8 cellular contexts compared by ENCODE assay signal in the genomic region with DNA sequence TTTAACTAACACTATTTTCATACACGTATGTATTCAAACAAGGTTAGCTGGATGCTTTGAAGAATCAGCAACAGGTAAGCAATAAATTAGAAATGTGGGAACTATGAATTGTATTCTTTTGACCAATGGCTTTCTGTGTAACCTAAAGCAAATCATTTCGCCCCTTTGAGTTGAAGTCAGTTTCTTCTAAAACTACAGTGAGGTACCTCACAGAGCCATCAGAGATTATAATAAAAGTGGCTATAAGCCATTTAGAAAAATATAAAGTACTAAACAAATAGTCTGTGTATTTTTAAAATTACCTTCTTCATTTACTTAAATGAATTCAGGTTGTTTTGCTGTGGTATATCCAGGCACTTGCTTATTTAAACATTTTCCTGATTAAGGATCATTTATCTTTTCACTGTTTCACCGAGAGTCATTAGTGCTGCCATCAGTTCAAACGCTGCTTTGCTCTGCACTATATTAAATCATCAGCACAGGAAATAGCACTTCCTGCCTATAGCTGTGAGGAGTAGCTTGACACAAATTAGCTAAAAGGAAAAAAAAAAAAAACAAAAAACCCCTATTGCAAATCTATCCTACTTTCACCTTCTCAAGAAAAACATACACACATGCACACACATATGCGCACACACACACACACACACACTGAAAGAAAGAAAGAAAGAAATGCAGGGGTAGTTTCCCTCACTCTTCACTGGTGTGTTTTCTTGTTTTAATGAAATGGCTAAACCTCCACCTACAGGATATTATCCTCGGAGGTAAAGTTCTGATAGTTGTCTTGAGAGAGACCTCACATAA. TPM values are rescaled to one million over a fixed set of nuclear protein-coding genes. Genes with fewer than 3 reads are reported as not detected.
DNase-seq lines count a peak whose midpoint lies in the region; ATAC-seq and TF ChIP-seq lines count a peak whose summit lies in the region.

No MANE protein-coding gene starts in this region.

- TF ChIP-seq EP300 in suprapubic skin (IDR thresholded peaks at IDR 0.05): no peak

- H3K9me3 Mint-ChIP-seq in activated naive CD8-positive, alpha-beta T cell treated with anti-CD3 and anti-CD28 coated beads, Interleukin-2, amount 10 ng/mL, durations not matched to agents 7 days and 5 days: peaks cover 7% of the 10 kb centered on the region
- H3K9me3 Mint-ChIP-seq in Caco-2 (ENCODE audit: unreplicated experiment): no peaks in the 10 kb centered on the region

- H3K4me1 ChIP-seq in Caco-2: peaks cover 6% of the 10 kb centered on the region; the same call in 1 of the 2 replicates
- H3K4me1 ChIP-seq in suprapubic skin: no peaks in the 10 kb centered on the region

- BruUV-seq in Caco-2 (replicated peaks; lab: Mats Ljungman, UMichigan): no TSS peak

- peak; percentile 57 for DNase-seq in G401 (ENCODE audit: low spot score)
- no peak for DNase-seq in activated naive CD8-positive, alpha-beta T cell treated with anti-CD3 and anti-CD28 coated beads, Interleukin-2, amount 10 ng/mL, durations not matched to agents 7 days and 5 days
- DNase-seq in NCI-H524 (lab: John Stamatoyannopoulos, UW): no peak
- no peak for DNase-seq in NCI-H1092 (lab: John Stamatoyannopoulos, UW)
- DNase-seq in Caco-2: no peak
- DNase-seq in suprapubic skin (ENCODE audit: low spot score in 2 of 2): no peak

- in situ Hi-C loops in G401 (cut with HindIII; ENCODE audit: low sequenced_read_pairs): no loop called here

- H3K4me3 ChIP-seq in Caco-2 (ENCODE audit: low read depth, low read length) (no peak overlapping the region), suprapubic skin (no peak overlapping the region)

- H3K4me1 Mint-ChIP-seq in activated naive CD8-positive, alpha-beta T cell treated with anti-CD3 and anti-CD28 coated beads, Interleukin-2, amount 10 ng/mL, durations not matched to agents 7 days and 5 days: peaks cover 18% of the 10 kb centered on the region
- H3K4me1 Mint-ChIP-seq in Caco-2 (ENCODE audit: low read depth, unreplicated experiment): peaks cover 6% of the 10 kb centered on the region

- 66% methylated on average over 6 of the region's 6 CpGs for WGBS in suprapubic skin

- no peaks in the 10 kb centered on the region for H3K27me3 Mint-ChIP-seq in activated naive CD8-positive, alpha-beta T cell treated with anti-CD3 and anti-CD28 coated beads, Interleukin-2, amount 10 ng/mL, durations not matched to agents 7 days and 5 days
- no peaks in the 10 kb centered on the region for H3K27me3 Mint-ChIP-seq in Caco-2 (ENCODE audit: insufficient read depth, unreplicated experiment)

- H3K9me3 ChIP-seq in Caco-2: no peaks in the 10 kb centered on the region
- H3K9me3 ChIP-seq in suprapubic skin: no peaks in the 10 kb centered on the region

- no peak for TF ChIP-seq POLR2A in suprapubic skin (IDR thresholded peaks at IDR 0.05)

- H3K27ac ChIP-seq in suprapubic skin: no peak overlapping the region

- intact Hi-C loops in Caco-2 (cut with micrococcal nuclease; ENCODE audit: unreplicated experiment): no loop called here

- H3K36me3 Mint-ChIP-seq in activated naive CD8-positive, alpha-beta T cell treated with anti-CD3 and anti-CD28 coated beads, Interleukin-2, amount 10 ng/mL, durations not matched to agents 7 days and 5 days: peaks cover 16% of the 10 kb centered on the region
- H3K36me3 Mint-ChIP-seq in Caco-2 (ENCODE audit: insufficient read depth, unreplicated experiment): no peaks in the 10 kb centered on the region

- H3K27ac Mint-ChIP-seq in activated naive CD8-positive, alpha-beta T cell treated with anti-CD3 and anti-CD28 coated beads, Interleukin-2, amount 10 ng/mL, durations not matched to agents 7 days and 5 days: peak overlapping the region; percentile 89
- H3K27ac Mint-ChIP-seq in Caco-2 (ENCODE audit: unreplicated experiment): no peak overlapping the region

- H3K4me3 Mint-ChIP-seq in activated naive CD8-positive, alpha-beta T cell treated with anti-CD3 and anti-CD28 coated beads, Interleukin-2, amount 10 ng/mL, durations not matched to agents 7 days and 5 days: peak overlapping the region; percentile 77
- H3K4me3 Mint-ChIP-seq in Caco-2 (ENCODE audit: unreplicated experiment): no peak overlapping the region

- TF ChIP-seq CTCF in Caco-2 (IDR thresholded peaks at IDR 0.05; ENCODE audit: insufficient read depth in 1 of 2, low read depth in 1 of 2, low read length in 1 of 2, severe bottlenecking in 1 of 2, unreplicated experiment in 1 of 2): no peak
- TF ChIP-seq CTCF in suprapubic skin (IDR thresholded peaks at IDR 0.05): no peak

- no peaks in the 10 kb centered on the region for H3K36me3 ChIP-seq in Caco-2 (ENCODE audit: control insufficient read depth, insufficient read depth, low read length)
- no peaks in the 10 kb centered on the region for H3K36me3 ChIP-seq in suprapubic skin

- CTCF ChIA-PET in Caco-2 (lab: Charles Lee): no interaction called here

- POLR2A ChIA-PET in activated naive CD8-positive, alpha-beta T cell treated with anti-CD3 and anti-CD28 coated beads, Interleukin-2, amount 10 ng/mL, durations not matched to agents 7 days and 5 days (lab: Charles Lee): interaction anchor here (0.6 to 1.9 kb wide), 8 partner anchors 9 to 888 kb away, joined by 3 to 17 read pairs (median 4); no protein-coding TSS in a partner anchor
- POLR2A ChIA-PET in Caco-2 (lab: Charles Lee): no interaction called here

- H3K27me3 ChIP-seq in Caco-2 (replicated peaks; ENCODE audit: control insufficient read depth, insufficient read depth, low read length) (no peaks in the 10 kb centered on the region), suprapubic skin (no peaks in the 10 kb centered on the region)

- ATAC-seq in GM19468 (IDR thresholded peaks at IDR 0.05; ENCODE audit: extremely low read depth, unreplicated experiment) (peak; percentile 72), HG03520 (IDR thresholded peaks at IDR 0.05; ENCODE audit: unreplicated experiment) (peak; percentile 89)
- peak; percentile 100 for ATAC-seq in activated naive CD8-positive, alpha-beta T cell treated with anti-CD3 and anti-CD28 coated beads, Interleukin-2, amount 10 ng/mL, durations not matched to agents 7 days and 5 days (ENCODE audit: low read depth)

RNA-seq across cellular contexts. Expression of a gene that starts 39.8 kb away (rescaled TPM):
- not detected in 2 replicates for total RNA-seq in G401 (2014; rRNA removed; shearing (Covaris generic))
- total RNA-seq in activated naive CD8-positive, alpha-beta T cell treated with anti-CD3 and anti-CD28 coated beads, Interleukin-2, amount 10 ng/mL, durations not matched to agents 7 days and 5 days: not detected
- 0.82 and 1.9 TPM in 2 replicates for total RNA-seq in Caco-2 (2022)
- 1 to 10 TPM in 2 of 4 donors, under 1 TPM in 1, not detected in 1; 0.89 to 1.5 (median 1.5) TPM for total RNA-seq in suprapubic skin
